ENCODE assay signal across 8 cellular contexts in the genomic region with DNA sequence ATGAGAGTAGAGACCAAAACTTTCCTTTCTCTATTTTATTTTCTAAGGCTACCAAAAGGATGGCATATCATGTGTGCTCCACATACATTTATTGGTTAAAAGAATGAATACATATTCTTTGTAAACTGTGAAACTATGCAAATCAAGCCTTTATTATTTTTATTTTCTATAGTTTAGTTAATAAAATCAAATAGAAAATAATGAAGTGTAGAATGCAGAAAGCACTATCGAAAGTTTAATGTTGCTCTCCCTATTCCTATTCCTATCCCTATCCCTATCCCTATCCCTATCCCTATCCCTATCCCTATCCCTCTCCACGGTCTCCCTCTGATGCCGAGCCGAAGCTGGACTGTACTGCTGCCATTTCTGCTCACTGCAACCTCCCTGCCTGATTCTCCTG.
"Had no signal": no experiment of that assay in that cellular context is flagged by ENCODE, and none has a peak within 500 bp of the region (broad histone marks: within the 10 kb centered on the region; RNA-seq: fewer than 3 reads in every experiment).

No MANE protein-coding gene starts in this region.

- H3K4me3 ChIP-seq: GM23338, HAP-1 had no signal

- DNase-seq: HFFc6, KG1 had no signal

- FAIRE-seq: H1, H54 had no signal

- H3K4me3 Mint-ChIP-seq: GM23338, HFFc6, IgD-negative memory B cell had no signal

- H3K9me3 ChIP-seq: HAP-1 had no signal

- H3K27me3 Mint-ChIP-seq: IgD-negative memory B cell had no signal

- H3K36me3 ChIP-seq: HAP-1 had no signal

- H3K4me1 Mint-ChIP-seq: IgD-negative memory B cell had no signal

- ATAC-seq: GM23338, HCT116 had no signal

- H3K27ac Mint-ChIP-seq: GM23338, HFFc6, IgD-negative memory B cell had no signal
